1 cellular context compared by ENCODE assay signal in genomic region chr6:35629876-35630378, GRCh38.
TF ChIP-seq lines count a peak whose summit lies in the region.

No MANE protein-coding gene starts in this region.

TF ChIP-seq in GM23338, 12 proteins besides CTCF, POLR2A, EP300 and RAD21 (continued from another document):
- TF ChIP-seq, protein P1, sequence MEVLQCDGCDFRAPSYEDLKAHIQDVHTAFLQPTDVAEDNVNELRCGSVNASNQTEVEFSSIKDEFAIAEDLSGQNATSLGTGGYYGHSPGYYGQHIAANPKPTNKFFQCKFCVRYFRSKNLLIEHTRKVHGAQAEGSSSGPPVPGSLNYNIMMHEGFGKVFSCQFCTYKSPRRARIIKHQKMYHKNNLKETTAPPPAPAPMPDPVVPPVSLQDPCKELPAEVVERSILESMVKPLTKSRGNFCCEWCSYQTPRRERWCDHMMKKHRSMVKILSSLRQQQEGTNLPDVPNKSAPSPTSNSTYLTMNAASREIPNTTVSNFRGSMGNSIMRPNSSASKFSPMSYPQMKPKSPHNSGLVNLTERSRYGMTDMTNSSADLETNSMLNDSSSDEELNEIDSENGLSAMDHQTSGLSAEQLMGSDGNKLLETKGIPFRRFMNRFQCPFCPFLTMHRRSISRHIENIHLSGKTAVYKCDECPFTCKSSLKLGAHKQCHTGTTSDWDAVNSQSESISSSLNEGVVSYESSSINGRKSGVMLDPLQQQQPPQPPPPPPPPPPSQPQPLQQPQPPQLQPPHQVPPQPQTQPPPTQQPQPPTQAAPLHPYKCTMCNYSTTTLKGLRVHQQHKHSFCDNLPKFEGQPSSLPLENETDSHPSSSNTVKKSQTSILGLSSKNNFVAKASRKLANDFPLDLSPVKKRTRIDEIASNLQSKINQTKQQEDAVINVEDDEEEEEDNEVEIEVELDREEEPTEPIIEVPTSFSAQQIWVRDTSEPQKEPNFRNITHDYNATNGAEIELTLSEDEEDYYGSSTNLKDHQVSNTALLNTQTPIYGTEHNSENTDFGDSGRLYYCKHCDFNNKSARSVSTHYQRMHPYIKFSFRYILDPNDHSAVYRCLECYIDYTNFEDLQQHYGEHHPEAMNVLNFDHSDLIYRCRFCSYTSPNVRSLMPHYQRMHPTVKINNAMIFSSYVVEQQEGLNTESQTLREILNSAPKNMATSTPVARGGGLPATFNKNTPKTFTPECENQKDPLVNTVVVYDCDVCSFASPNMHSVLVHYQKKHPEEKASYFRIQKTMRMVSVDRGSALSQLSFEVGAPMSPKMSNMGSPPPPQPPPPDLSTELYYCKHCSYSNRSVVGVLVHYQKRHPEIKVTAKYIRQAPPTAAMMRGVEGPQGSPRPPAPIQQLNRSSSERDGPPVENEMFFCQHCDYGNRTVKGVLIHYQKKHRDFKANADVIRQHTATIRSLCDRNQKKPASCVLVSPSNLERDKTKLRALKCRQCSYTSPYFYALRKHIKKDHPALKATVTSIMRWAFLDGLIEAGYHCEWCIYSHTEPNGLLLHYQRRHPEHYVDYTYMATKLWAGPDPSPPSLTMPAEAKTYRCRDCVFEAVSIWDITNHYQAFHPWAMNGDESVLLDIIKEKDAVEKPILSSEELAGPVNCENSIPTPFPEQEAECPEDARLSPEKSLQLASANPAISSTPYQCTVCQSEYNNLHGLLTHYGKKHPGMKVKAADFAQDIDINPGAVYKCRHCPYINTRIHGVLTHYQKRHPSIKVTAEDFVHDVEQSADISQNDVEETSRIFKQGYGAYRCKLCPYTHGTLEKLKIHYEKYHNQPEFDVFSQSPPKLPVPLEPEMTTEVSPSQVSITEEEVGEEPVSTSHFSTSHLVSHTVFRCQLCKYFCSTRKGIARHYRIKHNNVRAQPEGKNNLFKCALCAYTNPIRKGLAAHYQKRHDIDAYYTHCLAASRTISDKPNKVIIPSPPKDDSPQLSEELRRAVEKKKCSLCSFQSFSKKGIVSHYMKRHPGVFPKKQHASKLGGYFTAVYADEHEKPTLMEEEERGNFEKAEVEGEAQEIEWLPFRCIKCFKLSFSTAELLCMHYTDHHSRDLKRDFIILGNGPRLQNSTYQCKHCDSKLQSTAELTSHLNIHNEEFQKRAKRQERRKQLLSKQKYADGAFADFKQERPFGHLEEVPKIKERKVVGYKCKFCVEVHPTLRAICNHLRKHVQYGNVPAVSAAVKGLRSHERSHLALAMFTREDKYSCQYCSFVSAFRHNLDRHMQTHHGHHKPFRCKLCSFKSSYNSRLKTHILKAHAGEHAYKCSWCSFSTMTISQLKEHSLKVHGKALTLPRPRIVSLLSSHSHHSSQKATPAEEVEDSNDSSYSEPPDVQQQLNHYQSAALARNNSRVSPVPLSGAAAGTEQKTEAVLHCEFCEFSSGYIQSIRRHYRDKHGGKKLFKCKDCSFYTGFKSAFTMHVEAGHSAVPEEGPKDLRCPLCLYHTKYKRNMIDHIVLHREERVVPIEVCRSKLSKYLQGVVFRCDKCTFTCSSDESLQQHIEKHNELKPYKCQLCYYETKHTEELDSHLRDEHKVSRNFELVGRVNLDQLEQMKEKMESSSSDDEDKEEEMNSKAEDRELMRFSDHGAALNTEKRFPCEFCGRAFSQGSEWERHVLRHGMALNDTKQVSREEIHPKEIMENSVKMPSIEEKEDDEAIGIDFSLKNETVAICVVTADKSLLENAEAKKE (CRISPR knock-in tag; IDR thresholded peaks at IDR 0.05), result no peak
- TF ChIP-seq POLR2AphosphoS5 (IDR thresholded peaks at IDR 0.05; ENCODE audit: low read depth), result no peak
- TF ChIP-seq EZH2 (IDR thresholded peaks at IDR 0.05; ENCODE audit: low read depth, unreplicated experiment), result no peak
- TF ChIP-seq, protein P2, sequence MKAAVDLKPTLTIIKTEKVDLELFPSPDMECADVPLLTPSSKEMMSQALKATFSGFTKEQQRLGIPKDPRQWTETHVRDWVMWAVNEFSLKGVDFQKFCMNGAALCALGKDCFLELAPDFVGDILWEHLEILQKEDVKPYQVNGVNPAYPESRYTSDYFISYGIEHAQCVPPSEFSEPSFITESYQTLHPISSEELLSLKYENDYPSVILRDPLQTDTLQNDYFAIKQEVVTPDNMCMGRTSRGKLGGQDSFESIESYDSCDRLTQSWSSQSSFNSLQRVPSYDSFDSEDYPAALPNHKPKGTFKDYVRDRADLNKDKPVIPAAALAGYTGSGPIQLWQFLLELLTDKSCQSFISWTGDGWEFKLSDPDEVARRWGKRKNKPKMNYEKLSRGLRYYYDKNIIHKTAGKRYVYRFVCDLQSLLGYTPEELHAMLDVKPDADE (IDR thresholded peaks at IDR 0.05), result no peak
- TF ChIP-seq NANOG (IDR thresholded peaks at IDR 0.05; ENCODE audit: borderline replicate concordance), result no peak
- TF ChIP-seq ZNF331 (CRISPR knock-in tag; IDR thresholded peaks at IDR 0.05; ENCODE audit: low read depth), result no peak
- no peak for TF ChIP-seq REST (IDR thresholded peaks at IDR 0.05; ENCODE audit: unreplicated experiment)
